ENCODE assay signal across 1 cellular context in the genomic region with DNA sequence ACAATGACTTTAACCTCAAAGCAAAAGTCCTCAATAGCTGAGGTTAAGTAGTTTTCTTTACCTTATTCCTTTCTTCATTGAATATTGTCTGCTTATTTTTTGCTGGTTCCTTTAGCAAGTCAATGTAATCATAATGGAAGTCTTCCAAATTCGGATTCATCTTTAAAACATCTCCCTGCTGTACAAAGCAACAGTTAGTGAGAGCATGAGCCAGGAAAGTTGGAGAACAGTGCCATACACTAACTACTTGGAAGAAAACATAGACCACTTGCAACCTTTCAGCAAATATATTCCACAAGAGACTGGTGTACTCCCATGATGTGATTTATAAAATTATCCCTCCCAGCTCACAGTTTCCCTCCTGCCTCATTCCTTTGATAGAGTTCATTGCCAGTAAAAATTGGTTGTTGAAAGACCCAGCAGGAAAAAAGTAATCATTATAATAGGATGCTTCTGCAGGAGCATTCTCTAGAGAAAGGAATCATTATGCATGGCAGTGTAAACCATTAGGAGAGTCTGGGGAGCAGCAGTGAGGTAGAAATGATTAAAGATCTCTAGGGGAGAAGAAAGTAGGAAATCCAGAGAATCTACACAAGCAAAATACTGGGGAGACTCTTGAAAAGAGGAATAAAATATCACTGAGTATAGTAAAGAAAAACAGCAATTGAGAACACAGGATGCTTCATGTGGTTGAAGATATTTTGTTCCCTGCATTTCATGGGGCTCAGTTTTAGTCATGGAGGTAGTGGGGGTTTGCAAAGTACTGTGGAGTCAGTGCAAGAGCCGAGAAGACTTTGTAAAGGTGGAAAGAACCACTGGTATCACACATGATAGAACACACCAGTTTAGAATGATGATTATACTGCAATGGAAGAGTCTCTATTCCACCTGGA.
TF ChIP-seq lines count a peak whose summit lies in the region.

No MANE protein-coding gene starts in this region.

TF ChIP-seq in IMR-90, 13 proteins besides CTCF, POLR2A, EP300 and RAD21 (continued from another document):
- TF ChIP-seq USF2 (IDR thresholded peaks at IDR 0.05; ENCODE audit: low read depth, low read length) (no peak), CEBPB (IDR thresholded peaks at IDR 0.05; ENCODE audit: low read depth, low read length) (no peak), FOS (IDR thresholded peaks at IDR 0.05; ENCODE audit: low read depth, low read length) (no peak), MAFK (IDR thresholded peaks at IDR 0.05; ENCODE audit: low read depth, low read length) (no peak)
TF ChIP-seq in IMR-90: peak in this region for 0.
